Comparison of ENCODE assay signal across 8 cellular contexts in the genomic region with DNA sequence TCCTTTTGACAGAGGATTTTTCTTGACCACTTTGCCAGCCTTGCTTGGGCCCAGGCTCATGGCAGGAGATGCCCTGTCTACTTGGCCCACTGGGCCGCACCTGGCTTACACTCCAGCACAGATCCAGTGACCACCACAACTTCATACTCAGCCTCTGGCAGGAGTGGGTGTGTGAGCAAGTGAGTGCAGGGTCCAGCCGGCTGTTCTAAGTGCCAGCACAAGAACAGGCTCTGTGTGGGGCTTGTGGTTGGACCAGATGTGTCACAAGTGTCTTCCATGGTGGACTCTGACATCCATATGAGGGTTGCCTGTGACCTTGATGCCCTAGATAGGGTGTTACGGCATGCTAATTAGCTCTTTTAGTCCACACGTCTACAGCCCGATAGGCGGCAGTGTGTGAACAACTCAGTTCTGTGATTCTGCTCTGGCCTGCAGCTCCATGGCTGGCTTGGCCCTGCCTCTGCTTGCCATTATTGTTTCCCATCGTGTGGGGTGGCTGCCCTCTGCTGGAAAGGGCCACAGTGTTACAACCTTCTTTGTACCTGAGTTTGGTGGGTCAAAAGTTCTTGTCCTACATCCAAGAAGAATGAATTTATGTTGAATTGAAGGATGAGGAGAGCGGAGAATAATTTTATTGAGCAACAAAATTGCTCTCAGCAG.
A peak's percentile ranks its signal among the peaks of the same experiment; 100 is the strongest.
DNase-seq lines count a peak whose midpoint lies in the region; ATAC-seq and TF ChIP-seq lines count a peak whose summit lies in the region.

No MANE protein-coding gene starts in this region.

- DNase-seq in SIG-M5 treated with dmso at 0.1 percent for 504 hours (lab: John Stamatoyannopoulos, UW; ENCODE audit: unreplicated experiment) (peak; percentile 55), SIG-M5 (lab: John Stamatoyannopoulos, UW) (no peak), RPMI7951 (ENCODE audit: low read depth) (peak; percentile 10), erythroblast (lab: John Stamatoyannopoulos, UW) (peak; percentile 3 to 5), putamen (ENCODE audit: low spot score) (peak; percentile 17), cortex of kidney (lab: John Stamatoyannopoulos, UW) (no peak)

- ATAC-seq in GM21447 (IDR thresholded peaks at IDR 0.05; ENCODE audit: unreplicated experiment) (peak; percentile 85), HG03521 (IDR thresholded peaks at IDR 0.05; ENCODE audit: unreplicated experiment) (peak; percentile 87)

- TF ChIP-seq POLR2A in erythroblast (IDR thresholded peaks at IDR 0.05; ENCODE audit: low read length) = no peak

Comparison
In these comparisons a context has a peak if more than half of its experiments do, and no peak if none do; other contexts are left out.
1. DNase-seq: peak in SIG-M5 treated with dmso at 0.1 percent for 504 hours (single experiment), RPMI7951 (single experiment), erythroblast (2 of 2) and putamen (single experiment); none in SIG-M5 (single experiment) and cortex of kidney (single experiment).